Comparison of ENCODE assay signal across 10 cellular contexts in genomic region chr3:5013021-5013906, GRCh38. TPM values are rescaled to one million over a fixed set of nuclear protein-coding genes. Genes with fewer than 3 reads are reported as not detected.
A peak's percentile ranks its signal among the peaks of the same experiment; 100 is the strongest.
DNase-seq lines count a peak whose midpoint lies in the region; ATAC-seq, FAIRE-seq and TF ChIP-seq lines count a peak whose summit lies in the region.
"Had no signal": no experiment of that assay in that cellular context is flagged by ENCODE, and none has a peak within 500 bp of the region (broad histone marks: within the 10 kb centered on the region; RNA-seq: fewer than 3 reads in every experiment).

No MANE protein-coding gene starts in this region.

- no peaks in the 10 kb centered on the region for H3K27me3 ChIP-seq in bronchial epithelial cell (ENCODE audit: control insufficient read depth, insufficient read depth, low read length)
- H3K27me3 ChIP-seq in naive thymus-derived CD4-positive, alpha-beta T cell (ENCODE audit: control insufficient read depth in 2 of 2, insufficient read depth in 2 of 2, low read length in 2 of 2): no peaks in the 10 kb centered on the region
- H3K27me3 ChIP-seq: dorsolateral prefrontal cortex had no signal

- CTCF ChIA-PET in naive thymus-derived CD4-positive, alpha-beta T cell (lab: Charles Lee): interaction anchor here (1.0 kb wide), 1 partner anchor 28 kb away, joined by 3 read pairs; no protein-coding TSS in a partner anchor

- peaks cover 0 to 43% of the 10 kb centered on the region in 2 donors for H3K4me1 ChIP-seq in naive thymus-derived CD4-positive, alpha-beta T cell (ENCODE audit: control insufficient read depth in 2 of 2, insufficient read depth in 2 of 2, low read length in 2 of 2)

- H3K27ac Mint-ChIP-seq in naive thymus-derived CD4-positive, alpha-beta T cell: peak overlapping the region in 1 of 9 donors; percentile 83

- DNase-seq in ELR (ENCODE audit: low read depth): peak; percentile 76
- DNase-seq in MV-4-11 (lab: John Stamatoyannopoulos, UW): peak; percentile 79
- DNase-seq in bronchial epithelial cell (ENCODE audit: low read depth): peak; percentile 81
- no peak for DNase-seq in naive thymus-derived CD4-positive, alpha-beta T cell
- no peak for DNase-seq in activated CD8-positive, alpha-beta memory T cell treated with anti-CD3 and anti-CD28 coated beads for 24 hours
- no peak for DNase-seq in coronary artery (ENCODE audit: low spot score)
- no peak for DNase-seq in effector CD4-positive, alpha-beta T cell
- DNase-seq: dorsolateral prefrontal cortex had no signal

- H3K9me3 ChIP-seq in naive thymus-derived CD4-positive, alpha-beta T cell (ENCODE audit: control insufficient read depth in 2 of 3, low read length in 3 of 3): no peaks in the 10 kb centered on the region

- H3K4me3 Mint-ChIP-seq in naive thymus-derived CD4-positive, alpha-beta T cell: peak overlapping the region in 1 of 10 donors; percentile 47
- H3K4me3 Mint-ChIP-seq: neural crest cell had no signal

- TF ChIP-seq CTCF in bronchial epithelial cell (IDR thresholded peaks at IDR 0.05; ENCODE audit: insufficient read depth, low read length, severe bottlenecking) (no peak), coronary artery (IDR thresholded peaks at IDR 0.05) (no peak)

- peaks cover 16 to 74% (median 24%) of the 10 kb centered on the region in 7 donors for H3K4me1 Mint-ChIP-seq in naive thymus-derived CD4-positive, alpha-beta T cell

- H3K27ac ChIP-seq in naive thymus-derived CD4-positive, alpha-beta T cell (ENCODE audit: low read depth, low read length): no peak overlapping the region
- H3K27ac ChIP-seq in coronary artery: no peak overlapping the region
- H3K27ac ChIP-seq: dorsolateral prefrontal cortex had no signal

- peaks cover 0 to 2% (median 0%) of the 10 kb centered on the region in 11 donors for H3K9me3 Mint-ChIP-seq in naive thymus-derived CD4-positive, alpha-beta T cell
- H3K9me3 Mint-ChIP-seq: neural crest cell had no signal

- FAIRE-seq in bronchial epithelial cell (lab: Jason Lieb, UNC): no peak

- peaks cover 0 to 14% (median 0%) of the 10 kb centered on the region in 5 donors for H3K36me3 Mint-ChIP-seq in naive thymus-derived CD4-positive, alpha-beta T cell

- H3K36me3 ChIP-seq in bronchial epithelial cell (ENCODE audit: control insufficient read depth, insufficient read depth, low read length): no peaks in the 10 kb centered on the region
- H3K36me3 ChIP-seq in naive thymus-derived CD4-positive, alpha-beta T cell (ENCODE audit: control insufficient read depth in 2 of 3, insufficient read depth in 3 of 3, low read length in 3 of 3): no peaks in the 10 kb centered on the region

- POLR2A ChIA-PET in naive thymus-derived CD4-positive, alpha-beta T cell (lab: Charles Lee): interaction anchor here (0.6 kb wide), 1 partner anchor 533 kb away, joined by 4 read pairs; no protein-coding TSS in a partner anchor

- H3K27me3 Mint-ChIP-seq in naive thymus-derived CD4-positive, alpha-beta T cell: peaks cover 0 to 5% (median 0%) of the 10 kb centered on the region in 5 donors

- ATAC-seq in naive thymus-derived CD4-positive, alpha-beta T cell: peak; percentile 62
- no peak for ATAC-seq in HG02970 (IDR thresholded peaks at IDR 0.05; ENCODE audit: low FRiP score, unreplicated experiment)

- no peak overlapping the region for H3K4me3 ChIP-seq in bronchial epithelial cell (ENCODE audit: low read depth, low read length)
- no peak overlapping the region for H3K4me3 ChIP-seq in naive thymus-derived CD4-positive, alpha-beta T cell (ENCODE audit: low read length)
- H3K4me3 ChIP-seq in coronary artery: no peak overlapping the region
- H3K4me3 ChIP-seq: dorsolateral prefrontal cortex had no signal

- intact Hi-C loops in naive thymus-derived CD4-positive, alpha-beta T cell (cut with micrococcal nuclease): no loop called here

RNA-seq across cellular contexts. Expression of gene BHLHE40, which starts 34.0 kb away (rescaled TPM):
- total RNA-seq in bronchial epithelial cell: 38.5 and 42.9 TPM in 2 replicates
- 100 to 1,000 TPM in 2 of 5 experiments, 10 to 100 TPM in 1, 1 to 10 TPM in 2; 3.9 to 383 (median 71.2) TPM for total RNA-seq in naive thymus-derived CD4-positive, alpha-beta T cell
- 1 to 10 TPM in 1 of 2 donors, under 1 TPM in 1; 0.82 to 3.1 TPM for polyA plus RNA-seq in naive thymus-derived CD4-positive, alpha-beta T cell

Comparison
In these comparisons a context has a peak if more than half of its experiments do, and no peak if none do; other contexts are left out.
1. DNase-seq: peak in ELR (single experiment), MV-4-11 (single experiment) and bronchial epithelial cell (single experiment); none in naive thymus-derived CD4-positive, alpha-beta T cell (0 of 9), activated CD8-positive, alpha-beta memory T cell treated with anti-CD3 and anti-CD28 coated beads for 24 hours (single experiment), coronary artery (single experiment) and effector CD4-positive, alpha-beta T cell (single experiment).